ENCODE assay signal across 8 cellular contexts in the genomic region with DNA sequence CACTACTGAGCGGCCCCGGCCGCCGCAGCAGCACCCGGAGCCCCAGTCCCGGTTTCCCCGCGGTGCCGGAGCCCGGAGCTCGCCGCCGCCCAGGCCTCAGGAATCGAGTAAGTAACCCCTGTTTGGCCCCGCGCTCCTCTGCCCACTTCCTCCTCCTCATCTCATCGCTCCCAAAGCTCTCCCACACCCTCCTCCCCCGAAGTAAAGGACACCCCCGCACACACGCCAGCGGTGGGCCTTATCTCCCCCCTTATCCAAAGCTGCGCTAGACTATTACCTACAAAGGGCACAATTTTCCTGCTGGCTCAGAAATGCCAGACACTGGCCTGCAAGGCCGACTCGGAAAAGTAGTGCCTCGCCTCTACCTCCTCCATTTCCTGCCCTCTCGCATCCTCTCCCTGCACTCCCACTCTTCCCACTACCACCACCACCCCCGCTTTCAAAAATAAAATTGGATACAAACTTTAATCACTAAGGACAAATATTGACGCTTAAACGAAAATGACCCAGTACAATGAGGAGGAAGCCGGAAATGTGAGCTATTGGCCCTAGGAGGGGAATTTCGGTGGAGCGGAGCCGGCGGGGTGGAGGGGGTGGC. TPM values are rescaled to one million over a fixed set of nuclear protein-coding genes. Genes with fewer than 3 reads are reported as not detected.
A peak's percentile ranks its signal among the peaks of the same experiment; 100 is the strongest.
DNase-seq lines count a peak whose midpoint lies in the region; ATAC-seq, FAIRE-seq and TF ChIP-seq lines count a peak whose summit lies in the region.

No MANE protein-coding gene starts in this region.

- H3K27me3 Mint-ChIP-seq in osteocyte (ENCODE audit: unreplicated experiment) = peaks cover 76% of the 10 kb centered on the region

- H3K9ac ChIP-seq in colonic mucosa (ENCODE audit: low read depth in 2 of 2, low read length in 2 of 2) = peak overlapping the region in 1 of 2 donors; percentile 3
- H3K9ac ChIP-seq in kidney (ENCODE audit: low read length in 2 of 2) = no peak overlapping the region

- peaks cover 12% of the 10 kb centered on the region for H3K4me1 Mint-ChIP-seq in osteocyte (ENCODE audit: unreplicated experiment)

- H3K27ac Mint-ChIP-seq in osteocyte (ENCODE audit: unreplicated experiment) = peak overlapping the region; percentile 45

- H3K36me3 ChIP-seq in colonic mucosa = no peaks in the 10 kb centered on the region
- H3K36me3 ChIP-seq in kidney (ENCODE audit: control insufficient read depth in 1 of 2, insufficient read depth in 2 of 2, low read length in 2 of 2) = no peaks in the 10 kb centered on the region

- H3K27ac ChIP-seq in colonic mucosa = no peak overlapping the region
- no peak overlapping the region for H3K27ac ChIP-seq in kidney (ENCODE audit: low read depth in 2 of 2, low read length in 2 of 2)

- FAIRE-seq in kidney (lab: Jason Lieb, UNC) = no peak

- H3K9me3 Mint-ChIP-seq in osteocyte (ENCODE audit: unreplicated experiment) = no peaks in the 10 kb centered on the region

- H3K4me3 ChIP-seq in GM08714 (ENCODE audit: low read length) (peak overlapping the region; percentile 45), colonic mucosa (peak overlapping the region; percentile 11), kidney (ENCODE audit: low read length in 2 of 2) (peak overlapping the region in 1 of 2 donors; percentile 12)

- ATAC-seq in HG03460 (IDR thresholded peaks at IDR 0.05; ENCODE audit: unreplicated experiment) = no peak

- H3K4me3 Mint-ChIP-seq in osteocyte (ENCODE audit: unreplicated experiment) = peak overlapping the region; percentile 78

- peak; percentile 67 for DNase-seq in M059J (ENCODE audit: low read depth)
- DNase-seq in colonic mucosa = no peak
- DNase-seq in osteocyte (ENCODE audit: extremely low spot score, unreplicated experiment) = no peak
- no peak for DNase-seq in kidney
- no peak for DNase-seq in AG08395 (ENCODE audit: low spot score)
- no peak for DNase-seq in stimulated activated CD4-positive, alpha-beta T cell treated with anti-CD3 and anti-CD28 coated beads, Interleukin-1b, Interleukin-23, amount 100 ng/mL, for 48 hours

- intact Hi-C loops in colonic mucosa (cut with DNase I) (no loop called here), kidney (cut with DNase I) (no loop called here)

- no peaks in the 10 kb centered on the region for H3K36me3 Mint-ChIP-seq in osteocyte (ENCODE audit: unreplicated experiment)

- TF ChIP-seq CTCF in colonic mucosa (IDR thresholded peaks at IDR 0.05) (no peak), osteocyte (IDR thresholded peaks at IDR 0.05) (no peak), kidney (IDR thresholded peaks at IDR 0.05; ENCODE audit: borderline replicate concordance, extremely low read depth, insufficient read depth) (no peak)

- H3K27me3 ChIP-seq in colonic mucosa = peaks cover 77% of the 10 kb centered on the region

- H3K9me3 ChIP-seq in colonic mucosa (no peaks in the 10 kb centered on the region), kidney (ENCODE audit: control insufficient read depth in 1 of 2, low read length in 2 of 2) (no peaks in the 10 kb centered on the region)

- H3K4me1 ChIP-seq in colonic mucosa (no peaks in the 10 kb centered on the region), kidney (ENCODE audit: control insufficient read depth in 1 of 2, insufficient read depth in 1 of 2, low read depth in 1 of 2, low read length in 2 of 2) (no peaks in the 10 kb centered on the region)

RNA-seq across cellular contexts. Expression of a gene that starts 0.6 kb away (rescaled TPM):
- 10.6 and 16.7 TPM in 2 replicates for total RNA-seq in M059J (2014; rRNA removed; shearing (Covaris generic))
- not detected for total RNA-seq in colonic mucosa
- not detected in 2 replicates for total RNA-seq in osteocyte
- not detected for total RNA-seq in kidney
- not detected for polyA plus RNA-seq in kidney (ENCODE audit: insufficient read depth, low read depth, low replicate concordance)

Comparison
In these comparisons a context has a peak if more than half of its experiments do, and no peak if none do; other contexts are left out.
1. RNA of a gene that starts 0.6 kb away (total RNA-seq): 10.6 to 16.7 TPM in M059J; not detected in kidney (single experiment), not detected in osteocyte and not detected in colonic mucosa; every median in the first group is over 10 times any median in the second.